In the genomic region with DNA sequence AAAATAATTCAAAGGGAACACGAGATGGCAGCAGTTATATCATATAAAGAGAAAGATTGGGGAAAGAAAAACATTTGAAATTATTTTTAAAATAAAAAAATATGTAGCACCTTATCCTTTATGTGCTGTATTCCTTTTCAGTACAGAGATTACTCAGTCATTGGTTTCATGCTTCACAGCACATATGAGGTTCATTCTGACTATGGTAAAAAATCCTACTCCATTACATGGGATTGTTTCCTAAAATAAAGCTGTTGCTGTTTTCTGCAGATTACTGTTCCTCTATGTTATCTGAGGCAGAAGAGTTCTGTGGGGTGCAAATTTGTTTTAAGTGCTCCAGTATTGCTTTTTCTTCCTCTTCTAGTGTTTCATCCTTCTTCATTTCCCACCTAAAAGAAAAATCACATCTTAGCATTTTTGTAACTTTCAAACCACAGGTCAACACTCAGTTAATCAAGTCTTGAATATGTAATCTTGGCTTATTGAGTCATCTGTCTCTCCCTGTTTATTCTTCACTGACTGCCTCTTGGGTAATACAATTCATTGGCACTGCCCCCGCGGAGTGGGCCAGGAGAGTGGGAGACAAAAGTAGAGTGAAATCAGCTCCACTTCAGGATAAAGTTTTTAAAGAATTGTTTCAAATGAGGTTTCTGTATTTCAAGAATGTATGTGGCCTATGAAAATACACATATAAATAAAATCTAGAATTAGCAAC, we compare ENCODE assay signal across 15 cellular contexts.
A peak's percentile ranks its signal among the peaks of the same experiment; 100 is the strongest.
DNase-seq lines count a peak whose midpoint lies in the region; ATAC-seq, FAIRE-seq and TF ChIP-seq lines count a peak whose summit lies in the region.
"Had no signal": no experiment of that assay in that cellular context is flagged by ENCODE, and none has a peak within 500 bp of the region (broad histone marks: within the 10 kb centered on the region; RNA-seq: fewer than 3 reads in every experiment).

No MANE protein-coding gene starts in this region.

- no peaks in the 10 kb centered on the region for H3K27me3 ChIP-seq in GM23248 (replicated peaks; ENCODE audit: insufficient read depth)
- H3K27me3 ChIP-seq: adrenal gland had no signal

- TF ChIP-seq POLR2A in A549 (IDR thresholded peaks at IDR 0.05; ENCODE audit: low read length): no peak

- H2AFZ ChIP-seq in GM23248: no peak overlapping the region

- TF ChIP-seq EP300 in A549 (IDR thresholded peaks at IDR 0.05): no peak

- no peak for TF ChIP-seq RAD21 in A549 (conservative IDR thresholded peaks at IDR 0.05 in 1 of 2, IDR thresholded peaks at IDR 0.05 in 1 of 2)

- no peaks in the 10 kb centered on the region for H4K20me1 ChIP-seq in GM23248 (ENCODE audit: insufficient read depth)

- POLR2A ChIA-PET in A549 (lab: Yijun Ruan, JAX): no interaction called here

- DNase-seq in A549 (ENCODE audit: low read depth in 1 of 2, low spot score in 1 of 2) (no peak), GM23248 (peak; percentile 35), amniotic epithelial cell (ENCODE audit: low read depth) (peak; percentile 81), iris pigment epithelial cell (ENCODE audit: low read depth) (peak; percentile 43), NCI-H2171 (lab: John Stamatoyannopoulos, UW) (no peak), NCI-H2171 treated with DMSO at 0.1 percent for 48 hours (lab: John Stamatoyannopoulos, UW) (no peak), dermis blood vessel endothelial cell (no peak), D721Med (ENCODE audit: insufficient read length, low spot score) (no peak)
- DNase-seq: activated CD4-positive, alpha-beta T cell treated with anti-CD3 and anti-CD28 coated beads for 48 hours; activated T-cell treated with anti-CD3 and anti-CD28 coated beads, Interleukin-2, amount 50 U/mL, for 24 hours; adrenal gland; DMS153; NCI-H1930 had no signal

- CTCF ChIA-PET in A549 (lab: Yijun Ruan, JAX): interaction anchor here (0.6 to 1.2 kb wide), 2 partner anchors 23 to 304 kb away, joined by 3 read pairs; no protein-coding TSS in a partner anchor

- H3K36me3 ChIP-seq in GM23248 (ENCODE audit: low read depth): no peaks in the 10 kb centered on the region
- H3K36me3 ChIP-seq: adrenal gland had no signal

- H3K4me2 ChIP-seq in A549: peak overlapping the region; percentile 23
- peak overlapping the region; percentile 16 for H3K4me2 ChIP-seq in GM23248 (ENCODE audit: unreplicated experiment)

- in situ Hi-C loops in GM23248 (cut with MboI): no loop called here

- no peak for ATAC-seq in A549
- ATAC-seq: esophagus mucosa had no signal

- no peak overlapping the region for H3K4me3 ChIP-seq in A549
- H3K4me3 ChIP-seq in GM23248: no peak overlapping the region
- H3K4me3 ChIP-seq: adrenal gland, coronary artery had no signal

- H3K4me1 ChIP-seq in A549 (peaks cover 10% of the 10 kb centered on the region; the same call in 2 of the 3 replicates), GM23248 (ENCODE audit: insufficient read depth) (peaks cover 18% of the 10 kb centered on the region; the same call in 1 of the 2 replicates)
- H3K4me1 ChIP-seq: adrenal gland had no signal

- no peaks in the 10 kb centered on the region for H3F3A ChIP-seq in GM23248 (ENCODE audit: insufficient read depth)

- H3K27ac ChIP-seq in A549 (no peak overlapping the region), GM23248 (no peak overlapping the region)
- H3K27ac ChIP-seq: adrenal gland, coronary artery had no signal

- no peak overlapping the region for H3K9ac ChIP-seq in GM23248

- no peak for FAIRE-seq in A549 (lab: Jason Lieb, UNC)
- FAIRE-seq in D721Med (lab: Jason Lieb, UNC): no peak

- 0 out of 3 replicates have a peak, but pooled peaks have one; percentile 6 for TF ChIP-seq CTCF in A549 (IDR thresholded peaks at IDR 0.05)
- TF ChIP-seq CTCF in D721Med (IDR thresholded peaks at IDR 0.05; ENCODE audit: insufficient read depth, missing control alignments): no peak

- WGBS in A549 (ENCODE audit: missing lambda C conversion rate): 15% methylated on average over 3 of the region's 3 CpGs
- WGBS in GM23248 (ENCODE audit: low coverage in 1 of 2, low lambda C conversion rate in 2 of 2, missing lambda C conversion rate in 2 of 2), 2 experiments: 73 to 74% methylated on average over 3 of the region's 3 CpGs

- no peaks in the 10 kb centered on the region for H3K79me2 ChIP-seq in GM23248 (ENCODE audit: insufficient read depth)

- no peaks in the 10 kb centered on the region; the same call in 1 of the 2 replicates for H3K9me2 ChIP-seq in GM23248 (ENCODE audit: insufficient read depth)

- H3K9me3 ChIP-seq in A549 (no peaks in the 10 kb centered on the region), GM23248 (ENCODE audit: low read depth) (no peaks in the 10 kb centered on the region)
- H3K9me3 ChIP-seq: adrenal gland had no signal

TF ChIP-seq in A549, 52 proteins besides CTCF, POLR2A, EP300 and RAD21:
- TF ChIP-seq, protein P1, sequence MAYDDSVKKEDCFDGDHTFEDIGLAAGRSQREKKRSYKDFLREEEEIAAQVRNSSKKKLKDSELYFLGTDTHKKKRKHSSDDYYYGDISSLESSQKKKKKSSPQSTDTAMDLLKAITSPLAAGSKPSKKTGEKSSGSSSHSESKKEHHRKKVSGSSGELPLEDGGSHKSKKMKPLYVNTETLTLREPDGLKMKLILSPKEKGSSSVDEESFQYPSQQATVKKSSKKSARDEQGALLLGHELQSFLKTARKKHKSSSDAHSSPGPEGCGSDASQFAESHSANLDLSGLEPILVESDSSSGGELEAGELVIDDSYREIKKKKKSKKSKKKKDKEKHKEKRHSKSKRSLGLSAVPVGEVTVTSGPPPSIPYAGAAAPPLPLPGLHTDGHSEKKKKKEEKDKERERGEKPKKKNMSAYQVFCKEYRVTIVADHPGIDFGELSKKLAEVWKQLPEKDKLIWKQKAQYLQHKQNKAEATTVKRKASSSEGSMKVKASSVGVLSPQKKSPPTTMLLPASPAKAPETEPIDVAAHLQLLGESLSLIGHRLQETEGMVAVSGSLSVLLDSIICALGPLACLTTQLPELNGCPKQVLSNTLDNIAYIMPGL (CRISPR knock-in tag; IDR thresholded peaks at IDR 0.05; ENCODE audit: borderline replicate concordance): no peak

Comparison
In these comparisons a context has a peak if more than half of its experiments do, and no peak if none do; other contexts are left out.
1. DNase-seq: peak in GM23248 (single experiment), amniotic epithelial cell (single experiment) and iris pigment epithelial cell (single experiment); none in A549 (0 of 2), NCI-H2171 (single experiment), NCI-H2171 treated with DMSO at 0.1 percent for 48 hours (single experiment), dermis blood vessel endothelial cell (single experiment) and D721Med (single experiment).